Comparison of ENCODE assay signal across 8 cellular contexts in genomic region chr16:58511933-58512815, GRCh38. TPM values are rescaled to one million over a fixed set of nuclear protein-coding genes. Genes with fewer than 3 reads are reported as not detected.
DNase-seq lines count a peak whose midpoint lies in the region; ATAC-seq and TF ChIP-seq lines count a peak whose summit lies in the region.

No MANE protein-coding gene starts in this region.

- peak; percentile 63 for DNase-seq in A172 (ENCODE audit: low spot score)
- DNase-seq in activated naive CD4-positive, alpha-beta T cell treated with anti-CD3 and anti-CD28 coated beads, Interleukin-2, amount 50 U/mL, for 16 hours: peak; percentile 88
- peak; percentile 89 for DNase-seq in cardiac septum (ENCODE audit: low spot score)
- DNase-seq in retina: peak; percentile 73

- intact Hi-C loops in cardiac septum (cut with DNase I): no loop called here

- ATAC-seq in GM18867 (IDR thresholded peaks at IDR 0.05; ENCODE audit: unreplicated experiment) (peak; percentile 33), SK-N-SH treated with all-trans-retinoic acid at 6 μM for 48 hours (peak; percentile 52), HG03280 (IDR thresholded peaks at IDR 0.05; ENCODE audit: unreplicated experiment) (no peak)

- peak; percentile 80 for TF ChIP-seq CTCF in LNCAP (IDR thresholded peaks at IDR 0.05)

TF ChIP-seq in SK-N-SH treated with all-trans-retinoic acid at 6 μM for 48 hours, 23 proteins besides CTCF, POLR2A, EP300 and RAD21:
- TF ChIP-seq RARB (CRISPR knock-in tag; IDR thresholded peaks at IDR 0.05) (no peak), POU6F1 (CRISPR knock-in tag; IDR thresholded peaks at IDR 0.05; ENCODE audit: borderline replicate concordance, low read depth) (no peak), TSHZ2 (CRISPR knock-in tag; IDR thresholded peaks at IDR 0.05) (no peak), ARNTL (CRISPR knock-in tag; IDR thresholded peaks at IDR 0.05; ENCODE audit: borderline replicate concordance, low read depth) (no peak), GLIS3 (CRISPR knock-in tag; IDR thresholded peaks at IDR 0.05) (no peak), CSDC2 (CRISPR knock-in tag; IDR thresholded peaks at IDR 0.05) (no peak)

RNA-seq across cellular contexts. Expression of gene SETD6, which starts 3.1 kb away (rescaled TPM):
- total RNA-seq in A172 (2014; rRNA removed; shearing (Covaris generic)): 12.8 and 15.3 TPM in 2 replicates
- total RNA-seq in cardiac septum: 12.4 TPM

RNA-seq across cellular contexts. Expression of gene NDRG4, which starts 12.2 kb away (rescaled TPM):
- total RNA-seq in A172 (2014; rRNA removed; shearing (Covaris generic)): 25.2 and 27.6 TPM in 2 replicates
- total RNA-seq in cardiac septum: 607 TPM

Comparison
In these comparisons a context has a peak if more than half of its experiments do, and no peak if none do; other contexts are left out.
1. RNA of gene NDRG4, which starts 12.2 kb away (total RNA-seq): 607 TPM in cardiac septum (single experiment); 25.2 to 27.6 TPM in A172; every median in the first group is over 10 times any median in the second.
2. Peak in every context shown above with its lines, with median percentiles within 50 percentile points of each other: DNase-seq.